In genomic region chr19:9828551-9829063, GRCh38 we compare ENCODE assay signal across 1 cellular context.
TF ChIP-seq lines count a peak whose summit lies in the region.

No MANE protein-coding gene starts in this region.

TF ChIP-seq in H1, 55 proteins besides CTCF, POLR2A, EP300 and RAD21:
- no peak for TF ChIP-seq SP4 (IDR thresholded peaks at IDR 0.05; ENCODE audit: low read length)
TF ChIP-seq in H1: peak in this region for 0.
